17 cellular contexts compared by ENCODE assay signal in the genomic region with DNA sequence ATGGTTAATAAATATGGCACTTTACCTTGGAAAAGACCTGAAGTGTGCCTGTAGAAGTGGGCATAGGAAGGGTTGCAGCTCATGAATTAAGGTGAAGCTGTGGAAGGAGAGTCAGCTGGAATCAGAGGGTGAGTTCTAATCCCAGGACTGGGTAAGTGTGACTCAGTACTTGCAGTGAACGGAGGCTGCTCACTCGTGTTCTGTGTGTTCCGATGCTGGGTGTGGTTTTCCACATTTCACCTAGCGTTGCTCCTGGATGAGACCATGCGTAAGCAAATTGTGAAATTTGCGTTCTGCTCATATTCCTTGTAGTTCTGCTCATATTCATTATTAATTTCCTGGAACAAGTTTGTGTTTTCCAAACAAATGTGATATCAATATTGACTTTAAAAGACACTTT. TPM values are rescaled to one million over a fixed set of nuclear protein-coding genes. Genes with fewer than 3 reads are reported as not detected.
"Had no signal": no experiment of that assay in that cellular context is flagged by ENCODE, and none has a peak within 500 bp of the region (broad histone marks: within the 10 kb centered on the region; RNA-seq: fewer than 3 reads in every experiment).

No MANE protein-coding gene starts in this region.

- DNase-seq: cortex of kidney; dorsolateral prefrontal cortex; effector CD8-positive, alpha-beta T cell; islet precursor cell; left lung; lower lobe of right lung; natural killer cell; posterior cingulate gyrus; stimulated activated CD4-positive, alpha-beta T cell treated with anti-CD3 and anti-CD28 coated beads, Interleukin-2, amount 100 ng/mL, for 48 hours; stimulated activated naive CD4-positive, alpha-beta T cell treated with Interleukin-2 at 50 U/mL for 16 hours; upper lobe of left lung had no signal

- FAIRE-seq: frontal cortex had no signal

- H3K4me3 ChIP-seq: dorsolateral prefrontal cortex, esophagus muscularis mucosa, left lung, lower lobe of right lung, right atrium auricular region, smooth muscle cell, upper lobe of left lung, vagina had no signal

- H3K27me3 ChIP-seq: dorsolateral prefrontal cortex, esophagus muscularis mucosa, left lung, right atrium auricular region, upper lobe of left lung, vagina had no signal

- H3K4me2 ChIP-seq: smooth muscle cell had no signal

- H3K36me3 ChIP-seq: esophagus muscularis mucosa, left lung, lower lobe of right lung, right atrium auricular region, upper lobe of left lung, vagina had no signal

- H3K27ac ChIP-seq: dorsolateral prefrontal cortex, esophagus muscularis mucosa, left lung, lower lobe of right lung, upper lobe of left lung, vagina had no signal

- ATAC-seq: left lung, lower lobe of right lung, natural killer cell had no signal

- H3K4me1 ChIP-seq: esophagus muscularis mucosa, lower lobe of right lung, upper lobe of left lung, vagina had no signal

- H3K9me3 ChIP-seq: esophagus muscularis mucosa, left lung, lower lobe of right lung, right atrium auricular region, upper lobe of left lung, vagina had no signal

RNA-seq across cellular contexts. Expression of a gene that starts 22.4 kb away (rescaled TPM):
- total RNA-seq: neural crest cell, vagina had no signal
- polyA plus RNA-seq: smooth muscle cell had no signal
